1 cellular context compared by ENCODE assay signal in the genomic region with DNA sequence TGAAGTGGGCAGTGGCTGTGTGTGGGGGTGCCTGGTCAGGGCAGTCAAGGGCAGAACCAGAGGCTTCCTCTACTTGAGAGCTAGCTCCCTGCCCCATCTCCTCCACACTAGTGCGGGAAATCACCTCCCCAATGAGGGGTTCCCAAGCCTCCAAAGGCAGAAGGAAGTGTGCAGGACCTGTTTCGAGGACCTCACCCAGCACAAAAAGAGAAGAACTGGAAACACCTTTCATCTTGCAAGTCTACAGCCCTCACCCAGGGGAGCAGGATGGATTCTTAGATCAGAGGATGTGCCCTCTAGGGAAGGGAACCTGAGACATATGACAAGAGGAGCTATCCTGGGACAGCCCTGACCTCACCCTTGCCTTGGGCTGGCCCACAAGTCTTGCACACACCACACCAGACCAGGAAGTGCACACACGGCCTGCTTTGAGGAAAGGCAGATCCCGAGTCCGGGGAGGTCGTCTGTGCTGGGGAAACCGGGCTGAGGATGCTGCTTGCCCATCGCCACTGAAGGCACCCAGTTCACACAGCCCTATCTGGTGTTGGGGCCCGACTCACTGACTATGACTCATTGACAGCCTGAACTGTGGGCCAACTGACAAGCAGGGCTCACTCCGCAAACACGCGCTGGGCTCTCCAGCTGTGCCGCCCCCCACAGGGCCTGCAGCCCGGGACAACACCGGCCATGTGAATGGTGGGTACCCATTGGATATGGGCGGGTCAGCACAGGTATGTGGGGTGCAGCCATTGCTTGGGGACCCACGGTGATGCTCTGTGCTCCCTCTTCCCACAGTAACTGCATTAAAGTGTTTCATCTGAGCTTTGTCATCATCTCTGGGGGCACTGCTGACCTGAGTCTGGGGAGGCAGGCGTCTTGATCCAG.
TF ChIP-seq lines count a peak whose summit lies in the region.

No MANE protein-coding gene starts in this region.

TF ChIP-seq in HepG2, 621 proteins besides CTCF, POLR2A, EP300 and RAD21 (continued from another document):
- TF ChIP-seq, protein P1, sequence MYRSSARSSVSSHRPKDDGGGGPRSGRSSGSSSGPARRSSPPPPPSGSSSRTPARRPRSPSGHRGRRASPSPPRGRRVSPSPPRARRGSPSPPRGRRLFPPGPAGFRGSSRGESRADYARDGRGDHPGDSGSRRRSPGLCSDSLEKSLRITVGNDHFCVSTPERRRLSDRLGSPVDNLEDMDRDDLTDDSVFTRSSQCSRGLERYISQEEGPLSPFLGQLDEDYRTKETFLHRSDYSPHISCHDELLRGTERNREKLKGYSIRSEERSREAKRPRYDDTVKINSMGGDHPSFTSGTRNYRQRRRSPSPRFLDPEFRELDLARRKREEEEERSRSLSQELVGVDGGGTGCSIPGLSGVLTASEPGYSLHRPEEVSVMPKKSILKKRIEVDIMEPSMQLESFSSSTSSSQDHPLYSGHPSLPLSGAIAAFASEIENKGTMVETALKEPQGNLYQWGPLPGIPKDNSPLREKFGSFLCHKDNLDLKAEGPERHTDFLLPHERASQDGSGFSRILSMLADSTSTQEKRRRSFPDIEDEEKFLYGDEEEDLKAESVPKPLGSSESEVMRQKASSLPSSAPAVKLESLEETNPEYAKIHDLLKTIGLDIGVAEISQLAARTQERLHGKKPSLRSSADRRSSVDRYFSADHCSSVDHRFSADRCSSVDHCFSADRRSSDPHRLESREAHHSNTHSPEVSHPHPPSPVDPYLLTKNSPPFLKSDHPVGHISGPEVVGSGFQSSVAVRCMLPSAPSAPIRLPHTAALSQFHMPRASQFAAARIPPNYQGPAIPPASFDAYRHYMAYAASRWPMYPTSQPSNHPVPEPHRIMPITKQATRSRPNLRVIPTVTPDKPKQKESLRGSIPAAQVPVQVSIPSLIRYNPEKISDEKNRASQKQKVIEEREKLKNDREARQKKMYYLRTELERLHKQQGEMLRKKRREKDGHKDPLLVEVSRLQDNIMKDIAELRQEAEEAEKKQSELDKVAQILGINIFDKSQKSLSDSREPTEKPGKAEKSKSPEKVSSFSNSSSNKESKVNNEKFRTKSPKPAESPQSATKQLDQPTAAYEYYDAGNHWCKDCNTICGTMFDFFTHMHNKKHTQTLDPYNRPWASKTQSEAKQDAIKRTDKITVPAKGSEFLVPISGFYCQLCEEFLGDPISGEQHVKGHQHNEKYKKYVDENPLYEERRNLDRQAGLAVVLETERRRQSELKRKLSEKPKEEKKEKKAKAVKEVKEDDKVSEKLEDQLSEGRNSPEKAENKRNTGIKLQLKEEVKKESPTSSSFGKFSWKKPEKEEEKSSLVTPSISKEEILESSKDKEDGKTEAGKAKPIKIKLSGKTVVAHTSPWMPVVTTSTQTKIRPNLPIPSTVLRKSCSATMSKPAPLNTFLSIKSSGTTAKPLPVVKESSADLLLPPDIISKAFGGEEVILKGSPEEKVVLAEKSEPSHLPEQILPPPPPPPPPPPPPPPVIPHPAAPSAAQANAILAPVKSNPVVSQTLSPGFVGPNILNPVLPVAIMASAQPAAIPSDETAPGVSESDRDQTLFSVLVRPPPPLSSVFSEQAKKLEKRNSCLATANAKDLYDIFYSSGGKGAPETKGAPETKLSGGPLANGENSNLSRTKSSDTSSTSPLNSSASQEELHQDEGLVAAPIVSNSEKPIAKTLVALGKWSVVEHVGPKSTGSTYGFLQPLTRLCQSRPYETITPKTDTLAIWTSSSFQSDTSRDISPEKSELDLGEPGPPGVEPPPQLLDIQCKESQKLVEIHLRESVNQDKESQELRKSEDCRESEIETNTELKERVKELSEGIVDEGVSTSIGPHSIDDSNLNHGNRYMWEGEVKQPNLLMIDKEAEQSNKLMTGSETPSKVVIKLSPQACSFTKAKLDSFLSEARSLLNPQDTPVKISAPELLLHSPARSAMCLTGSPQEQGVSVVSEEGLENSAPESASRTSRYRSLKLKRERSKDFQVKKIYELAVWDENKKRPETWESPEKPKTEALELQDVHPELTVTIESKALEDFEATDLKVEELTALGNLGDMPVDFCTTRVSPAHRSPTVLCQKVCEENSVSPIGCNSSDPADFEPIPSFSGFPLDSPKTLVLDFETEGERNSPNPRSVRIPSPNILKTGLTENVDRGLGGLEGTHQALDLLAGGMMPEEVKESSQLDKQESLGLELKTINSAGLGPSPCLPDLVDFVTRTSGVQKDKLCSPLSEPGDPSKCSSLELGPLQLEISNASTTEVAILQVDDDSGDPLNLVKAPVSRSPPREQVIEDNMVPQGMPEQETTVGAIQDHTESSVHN (CRISPR knock-in tag; IDR thresholded peaks at IDR 0.05) = no peak; the same call in 1 of the 2 replicates
- no peak for TF ChIP-seq ZNF207 (IDR thresholded peaks at IDR 0.05; ENCODE audit: borderline replicate concordance)
- 0 out of 2 replicates have a peak, but pooled peaks have one; percentile 53 for TF ChIP-seq ZNF274 (CRISPR knock-in tag; IDR thresholded peaks at IDR 0.05)
- TF ChIP-seq CBX1 (IDR thresholded peaks at IDR 0.05; ENCODE audit: low read depth) = no peak
- TF ChIP-seq ATF7-NPFF (CRISPR knock-in tag; IDR thresholded peaks at IDR 0.05; ENCODE audit: low read depth) = peak; percentile 43; the same call in 1 of the 2 replicates
- TF ChIP-seq, protein P2, sequence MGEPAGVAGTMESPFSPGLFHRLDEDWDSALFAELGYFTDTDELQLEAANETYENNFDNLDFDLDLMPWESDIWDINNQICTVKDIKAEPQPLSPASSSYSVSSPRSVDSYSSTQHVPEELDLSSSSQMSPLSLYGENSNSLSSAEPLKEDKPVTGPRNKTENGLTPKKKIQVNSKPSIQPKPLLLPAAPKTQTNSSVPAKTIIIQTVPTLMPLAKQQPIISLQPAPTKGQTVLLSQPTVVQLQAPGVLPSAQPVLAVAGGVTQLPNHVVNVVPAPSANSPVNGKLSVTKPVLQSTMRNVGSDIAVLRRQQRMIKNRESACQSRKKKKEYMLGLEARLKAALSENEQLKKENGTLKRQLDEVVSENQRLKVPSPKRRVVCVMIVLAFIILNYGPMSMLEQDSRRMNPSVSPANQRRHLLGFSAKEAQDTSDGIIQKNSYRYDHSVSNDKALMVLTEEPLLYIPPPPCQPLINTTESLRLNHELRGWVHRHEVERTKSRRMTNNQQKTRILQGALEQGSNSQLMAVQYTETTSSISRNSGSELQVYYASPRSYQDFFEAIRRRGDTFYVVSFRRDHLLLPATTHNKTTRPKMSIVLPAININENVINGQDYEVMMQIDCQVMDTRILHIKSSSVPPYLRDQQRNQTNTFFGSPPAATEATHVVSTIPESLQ (CRISPR knock-in tag; conservative IDR thresholded peaks at IDR 0.05) = no peak
- TF ChIP-seq MYC (CRISPR knock-in tag; IDR thresholded peaks at IDR 0.05; ENCODE audit: borderline replicate concordance) = peak; percentile 91; the same call in 1 of the 2 replicates
- no peak; the same call in 1 of the 2 replicates for TF ChIP-seq ZNF619 (CRISPR knock-in tag; IDR thresholded peaks at IDR 0.05)
- 0 out of 2 replicates have a peak, but pooled peaks have one; percentile 76 for TF ChIP-seq ZNF510 (CRISPR knock-in tag; IDR thresholded peaks at IDR 0.05; ENCODE audit: low read depth)
- TF ChIP-seq ZNF329 (CRISPR knock-in tag; IDR thresholded peaks at IDR 0.05; ENCODE audit: low read depth) = no peak
- no peak for TF ChIP-seq ELK4 (CRISPR knock-in tag; IDR thresholded peaks at IDR 0.05; ENCODE audit: borderline replicate concordance)
- peak; percentile 44 for TF ChIP-seq STAG1 (CRISPR knock-in tag; IDR thresholded peaks at IDR 0.05)
- no peak for TF ChIP-seq DNMT1 (CRISPR knock-in tag; IDR thresholded peaks at IDR 0.05)
- TF ChIP-seq, protein P3, sequence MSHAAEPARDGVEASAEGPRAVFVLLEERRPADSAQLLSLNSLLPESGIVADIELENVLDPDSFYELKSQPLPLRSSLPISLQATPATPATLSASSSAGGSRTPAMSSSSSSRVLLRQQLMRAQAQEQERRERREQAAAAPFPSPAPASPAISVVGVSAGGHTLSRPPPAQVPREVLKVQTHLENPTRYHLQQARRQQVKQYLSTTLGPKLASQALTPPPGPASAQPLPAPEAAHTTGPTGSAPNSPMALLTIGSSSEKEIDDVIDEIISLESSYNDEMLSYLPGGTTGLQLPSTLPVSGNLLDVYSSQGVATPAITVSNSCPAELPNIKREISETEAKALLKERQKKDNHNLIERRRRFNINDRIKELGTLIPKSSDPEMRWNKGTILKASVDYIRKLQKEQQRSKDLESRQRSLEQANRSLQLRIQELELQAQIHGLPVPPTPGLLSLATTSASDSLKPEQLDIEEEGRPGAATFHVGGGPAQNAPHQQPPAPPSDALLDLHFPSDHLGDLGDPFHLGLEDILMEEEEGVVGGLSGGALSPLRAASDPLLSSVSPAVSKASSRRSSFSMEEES (CRISPR knock-in tag; IDR thresholded peaks at IDR 0.05) = peak; percentile 64; the same call in 1 of the 2 replicates
- TF ChIP-seq, protein P4, sequence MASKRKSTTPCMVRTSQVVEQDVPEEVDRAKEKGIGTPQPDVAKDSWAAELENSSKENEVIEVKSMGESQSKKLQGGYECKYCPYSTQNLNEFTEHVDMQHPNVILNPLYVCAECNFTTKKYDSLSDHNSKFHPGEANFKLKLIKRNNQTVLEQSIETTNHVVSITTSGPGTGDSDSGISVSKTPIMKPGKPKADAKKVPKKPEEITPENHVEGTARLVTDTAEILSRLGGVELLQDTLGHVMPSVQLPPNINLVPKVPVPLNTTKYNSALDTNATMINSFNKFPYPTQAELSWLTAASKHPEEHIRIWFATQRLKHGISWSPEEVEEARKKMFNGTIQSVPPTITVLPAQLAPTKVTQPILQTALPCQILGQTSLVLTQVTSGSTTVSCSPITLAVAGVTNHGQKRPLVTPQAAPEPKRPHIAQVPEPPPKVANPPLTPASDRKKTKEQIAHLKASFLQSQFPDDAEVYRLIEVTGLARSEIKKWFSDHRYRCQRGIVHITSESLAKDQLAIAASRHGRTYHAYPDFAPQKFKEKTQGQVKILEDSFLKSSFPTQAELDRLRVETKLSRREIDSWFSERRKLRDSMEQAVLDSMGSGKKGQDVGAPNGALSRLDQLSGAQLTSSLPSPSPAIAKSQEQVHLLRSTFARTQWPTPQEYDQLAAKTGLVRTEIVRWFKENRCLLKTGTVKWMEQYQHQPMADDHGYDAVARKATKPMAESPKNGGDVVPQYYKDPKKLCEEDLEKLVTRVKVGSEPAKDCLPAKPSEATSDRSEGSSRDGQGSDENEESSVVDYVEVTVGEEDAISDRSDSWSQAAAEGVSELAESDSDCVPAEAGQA (IDR thresholded peaks at IDR 0.05; ENCODE audit: low read depth) = no peak; the same call in 1 of the 2 replicates
- TF ChIP-seq, protein P4 (CRISPR knock-in tag; IDR thresholded peaks at IDR 0.05; ENCODE audit: borderline replicate concordance) = no peak
- TF ChIP-seq ZNF138 (CRISPR knock-in tag; IDR thresholded peaks at IDR 0.05; ENCODE audit: low read depth) = no peak
